1 cellular context compared by ENCODE assay signal in the genomic region with DNA sequence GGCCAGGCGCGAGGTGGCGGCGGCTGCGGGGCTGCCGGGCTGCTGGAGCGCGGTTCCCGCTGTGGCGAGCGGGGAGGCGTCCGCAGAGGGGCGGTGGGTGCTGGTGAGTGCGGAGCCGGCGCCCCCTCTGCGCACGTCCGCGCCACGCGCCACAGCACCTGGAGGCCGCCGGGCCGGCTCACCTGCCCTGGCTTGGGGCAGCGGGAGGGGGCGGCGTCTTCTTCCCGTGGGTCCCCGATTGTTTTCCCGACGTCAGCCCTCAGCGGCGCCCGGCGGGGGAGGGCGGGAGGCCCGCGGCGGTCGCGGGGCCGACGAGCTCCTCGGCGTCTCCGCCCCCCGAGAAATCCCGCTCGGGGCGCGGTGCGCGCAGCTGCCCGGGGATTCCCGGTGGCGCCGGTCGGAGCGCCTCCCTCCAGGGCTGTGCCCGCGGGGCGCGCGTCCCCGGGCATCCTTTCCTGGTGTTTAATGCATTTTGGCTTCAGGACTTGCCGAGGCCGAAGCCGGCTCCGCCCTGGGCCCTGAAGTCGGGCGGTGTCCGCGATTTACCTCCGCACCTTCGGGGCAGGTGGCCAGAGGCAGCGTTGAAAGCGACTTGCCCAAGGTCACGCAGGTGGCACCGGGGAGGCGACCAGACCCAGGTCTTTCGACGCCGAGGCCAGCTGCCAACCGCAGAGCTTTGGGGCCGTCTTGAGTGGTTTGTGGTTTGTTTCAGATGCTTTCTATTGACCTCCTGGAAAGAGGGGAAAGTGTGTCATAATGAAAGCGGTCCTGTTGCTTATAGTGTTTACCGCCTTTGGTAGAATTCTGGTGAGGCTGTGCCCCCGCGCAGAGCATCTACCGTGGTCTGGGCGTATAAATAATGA.
TF ChIP-seq lines count a peak whose summit lies in the region.

No MANE protein-coding gene starts in this region.

TF ChIP-seq in HepG2, 621 proteins besides CTCF, POLR2A, EP300 and RAD21 (continued from another document and continues in another):
- TF ChIP-seq PHF20 (CRISPR knock-in tag; IDR thresholded peaks at IDR 0.05) (no peak), ATF7-NPFF (CRISPR knock-in tag; IDR thresholded peaks at IDR 0.05; ENCODE audit: low read depth) (peak; percentile 54; the same call in 1 of the 2 replicates), ZNF556 (CRISPR knock-in tag; IDR thresholded peaks at IDR 0.05; ENCODE audit: borderline replicate concordance) (0 out of 2 replicates have a peak, but pooled peaks have one; percentile 18), ZNF619 (CRISPR knock-in tag; IDR thresholded peaks at IDR 0.05) (no peak), CAMTA2 (CRISPR knock-in tag; IDR thresholded peaks at IDR 0.05; ENCODE audit: borderline replicate concordance) (no peak), BHLHE40 (IDR thresholded peaks at IDR 0.05; ENCODE audit: low read length) (no peak), SRSF4 (IDR thresholded peaks at IDR 0.05; ENCODE audit: low read depth, low read length, poor library complexity, severe bottlenecking) (no peak), FOXK1 (CRISPR knock-in tag; IDR thresholded peaks at IDR 0.05; ENCODE audit: borderline replicate concordance, low read depth) (no peak; the same call in 1 of the 2 replicates), ZEB1 (IDR thresholded peaks at IDR 0.05; ENCODE audit: insufficient replicate concordance, low read depth) (no peak), MAZ (IDR thresholded peaks at IDR 0.05; ENCODE audit: borderline replicate concordance, low read depth, low read length) (peak; percentile 64), MAZ (CRISPR knock-in tag; IDR thresholded peaks at IDR 0.05; ENCODE audit: low read depth) (peak; percentile 64; the same call in 1 of the 2 replicates), ZNF788 (CRISPR knock-in tag; IDR thresholded peaks at IDR 0.05; ENCODE audit: borderline replicate concordance) (peak; percentile 56; the same call in 1 of the 2 replicates), RBM22 (optimal IDR thresholded peaks at IDR 0.05; ENCODE audit: low read length) (no peak), KLF12 (CRISPR knock-in tag; IDR thresholded peaks at IDR 0.05; ENCODE audit: borderline replicate concordance) (no peak), RELA (CRISPR knock-in tag; IDR thresholded peaks at IDR 0.05) (no peak), SMAD9 (CRISPR knock-in tag; IDR thresholded peaks at IDR 0.05) (no peak), ZNF530 (CRISPR knock-in tag; IDR thresholded peaks at IDR 0.05; ENCODE audit: low read depth) (no peak), KLF11 (CRISPR knock-in tag; IDR thresholded peaks at IDR 0.05) (no peak; the same call in 1 of the 2 replicates), ZNF30 (CRISPR knock-in tag; IDR thresholded peaks at IDR 0.05) (no peak), ZNF430 (CRISPR knock-in tag; IDR thresholded peaks at IDR 0.05) (no peak), NR2F1 (CRISPR knock-in tag; IDR thresholded peaks at IDR 0.05) (no peak), CBX5 (CRISPR knock-in tag; IDR thresholded peaks at IDR 0.05; ENCODE audit: borderline replicate concordance) (no peak)
- TF ChIP-seq, protein P1, sequence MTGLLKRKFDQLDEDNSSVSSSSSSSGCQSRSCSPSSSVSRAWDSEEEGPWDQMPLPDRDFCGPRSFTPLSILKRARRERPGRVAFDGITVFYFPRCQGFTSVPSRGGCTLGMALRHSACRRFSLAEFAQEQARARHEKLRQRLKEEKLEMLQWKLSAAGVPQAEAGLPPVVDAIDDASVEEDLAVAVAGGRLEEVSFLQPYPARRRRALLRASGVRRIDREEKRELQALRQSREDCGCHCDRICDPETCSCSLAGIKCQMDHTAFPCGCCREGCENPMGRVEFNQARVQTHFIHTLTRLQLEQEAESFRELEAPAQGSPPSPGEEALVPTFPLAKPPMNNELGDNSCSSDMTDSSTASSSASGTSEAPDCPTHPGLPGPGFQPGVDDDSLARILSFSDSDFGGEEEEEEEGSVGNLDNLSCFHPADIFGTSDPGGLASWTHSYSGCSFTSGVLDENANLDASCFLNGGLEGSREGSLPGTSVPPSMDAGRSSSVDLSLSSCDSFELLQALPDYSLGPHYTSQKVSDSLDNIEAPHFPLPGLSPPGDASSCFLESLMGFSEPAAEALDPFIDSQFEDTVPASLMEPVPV (CRISPR knock-in tag; IDR thresholded peaks at IDR 0.05) = no peak
- TF ChIP-seq, protein P2, sequence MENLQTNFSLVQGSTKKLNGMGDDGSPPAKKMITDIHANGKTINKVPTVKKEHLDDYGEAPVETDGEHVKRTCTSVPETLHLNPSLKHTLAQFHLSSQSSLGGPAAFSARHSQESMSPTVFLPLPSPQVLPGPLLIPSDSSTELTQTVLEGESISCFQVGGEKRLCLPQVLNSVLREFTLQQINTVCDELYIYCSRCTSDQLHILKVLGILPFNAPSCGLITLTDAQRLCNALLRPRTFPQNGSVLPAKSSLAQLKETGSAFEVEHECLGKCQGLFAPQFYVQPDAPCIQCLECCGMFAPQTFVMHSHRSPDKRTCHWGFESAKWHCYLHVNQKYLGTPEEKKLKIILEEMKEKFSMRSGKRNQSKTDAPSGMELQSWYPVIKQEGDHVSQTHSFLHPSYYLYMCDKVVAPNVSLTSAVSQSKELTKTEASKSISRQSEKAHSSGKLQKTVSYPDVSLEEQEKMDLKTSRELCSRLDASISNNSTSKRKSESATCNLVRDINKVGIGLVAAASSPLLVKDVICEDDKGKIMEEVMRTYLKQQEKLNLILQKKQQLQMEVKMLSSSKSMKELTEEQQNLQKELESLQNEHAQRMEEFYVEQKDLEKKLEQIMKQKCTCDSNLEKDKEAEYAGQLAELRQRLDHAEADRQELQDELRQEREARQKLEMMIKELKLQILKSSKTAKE (CRISPR knock-in tag; IDR thresholded peaks at IDR 0.05; ENCODE audit: borderline replicate concordance) = no peak; the same call in 1 of the 2 replicates
- TF ChIP-seq, protein P3, sequence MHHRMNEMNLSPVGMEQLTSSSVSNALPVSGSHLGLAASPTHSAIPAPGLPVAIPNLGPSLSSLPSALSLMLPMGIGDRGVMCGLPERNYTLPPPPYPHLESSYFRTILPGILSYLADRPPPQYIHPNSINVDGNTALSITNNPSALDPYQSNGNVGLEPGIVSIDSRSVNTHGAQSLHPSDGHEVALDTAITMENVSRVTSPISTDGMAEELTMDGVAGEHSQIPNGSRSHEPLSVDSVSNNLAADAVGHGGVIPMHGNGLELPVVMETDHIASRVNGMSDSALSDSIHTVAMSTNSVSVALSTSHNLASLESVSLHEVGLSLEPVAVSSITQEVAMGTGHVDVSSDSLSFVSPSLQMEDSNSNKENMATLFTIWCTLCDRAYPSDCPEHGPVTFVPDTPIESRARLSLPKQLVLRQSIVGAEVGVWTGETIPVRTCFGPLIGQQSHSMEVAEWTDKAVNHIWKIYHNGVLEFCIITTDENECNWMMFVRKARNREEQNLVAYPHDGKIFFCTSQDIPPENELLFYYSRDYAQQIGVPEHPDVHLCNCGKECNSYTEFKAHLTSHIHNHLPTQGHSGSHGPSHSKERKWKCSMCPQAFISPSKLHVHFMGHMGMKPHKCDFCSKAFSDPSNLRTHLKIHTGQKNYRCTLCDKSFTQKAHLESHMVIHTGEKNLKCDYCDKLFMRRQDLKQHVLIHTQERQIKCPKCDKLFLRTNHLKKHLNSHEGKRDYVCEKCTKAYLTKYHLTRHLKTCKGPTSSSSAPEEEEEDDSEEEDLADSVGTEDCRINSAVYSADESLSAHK (CRISPR knock-in tag; IDR thresholded peaks at IDR 0.05; ENCODE audit: borderline replicate concordance) = no peak
- TF ChIP-seq, protein P4, sequence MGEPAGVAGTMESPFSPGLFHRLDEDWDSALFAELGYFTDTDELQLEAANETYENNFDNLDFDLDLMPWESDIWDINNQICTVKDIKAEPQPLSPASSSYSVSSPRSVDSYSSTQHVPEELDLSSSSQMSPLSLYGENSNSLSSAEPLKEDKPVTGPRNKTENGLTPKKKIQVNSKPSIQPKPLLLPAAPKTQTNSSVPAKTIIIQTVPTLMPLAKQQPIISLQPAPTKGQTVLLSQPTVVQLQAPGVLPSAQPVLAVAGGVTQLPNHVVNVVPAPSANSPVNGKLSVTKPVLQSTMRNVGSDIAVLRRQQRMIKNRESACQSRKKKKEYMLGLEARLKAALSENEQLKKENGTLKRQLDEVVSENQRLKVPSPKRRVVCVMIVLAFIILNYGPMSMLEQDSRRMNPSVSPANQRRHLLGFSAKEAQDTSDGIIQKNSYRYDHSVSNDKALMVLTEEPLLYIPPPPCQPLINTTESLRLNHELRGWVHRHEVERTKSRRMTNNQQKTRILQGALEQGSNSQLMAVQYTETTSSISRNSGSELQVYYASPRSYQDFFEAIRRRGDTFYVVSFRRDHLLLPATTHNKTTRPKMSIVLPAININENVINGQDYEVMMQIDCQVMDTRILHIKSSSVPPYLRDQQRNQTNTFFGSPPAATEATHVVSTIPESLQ (CRISPR knock-in tag; conservative IDR thresholded peaks at IDR 0.05) = no peak
- TF ChIP-seq, protein P5, sequence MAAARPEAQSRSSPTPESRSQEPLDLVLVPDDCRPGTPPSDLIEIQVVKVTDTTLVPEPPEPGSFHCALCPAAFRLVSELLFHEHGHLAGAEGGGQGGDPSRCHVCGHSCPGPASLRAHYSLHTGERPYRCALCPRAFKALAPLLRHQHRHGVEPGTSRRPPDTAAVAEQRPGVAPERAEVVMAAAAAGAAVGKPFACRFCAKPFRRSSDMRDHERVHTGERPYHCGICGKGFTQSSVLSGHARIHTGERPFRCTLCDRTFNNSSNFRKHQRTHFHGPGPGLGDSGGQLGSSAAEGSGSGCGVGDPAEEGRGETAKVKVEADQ (CRISPR knock-in tag; IDR thresholded peaks at IDR 0.05; ENCODE audit: borderline replicate concordance) = no peak
- TF ChIP-seq, protein P6, sequence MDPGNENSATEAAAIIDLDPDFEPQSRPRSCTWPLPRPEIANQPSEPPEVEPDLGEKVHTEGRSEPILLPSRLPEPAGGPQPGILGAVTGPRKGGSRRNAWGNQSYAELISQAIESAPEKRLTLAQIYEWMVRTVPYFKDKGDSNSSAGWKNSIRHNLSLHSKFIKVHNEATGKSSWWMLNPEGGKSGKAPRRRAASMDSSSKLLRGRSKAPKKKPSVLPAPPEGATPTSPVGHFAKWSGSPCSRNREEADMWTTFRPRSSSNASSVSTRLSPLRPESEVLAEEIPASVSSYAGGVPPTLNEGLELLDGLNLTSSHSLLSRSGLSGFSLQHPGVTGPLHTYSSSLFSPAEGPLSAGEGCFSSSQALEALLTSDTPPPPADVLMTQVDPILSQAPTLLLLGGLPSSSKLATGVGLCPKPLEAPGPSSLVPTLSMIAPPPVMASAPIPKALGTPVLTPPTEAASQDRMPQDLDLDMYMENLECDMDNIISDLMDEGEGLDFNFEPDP (CRISPR knock-in tag; conservative IDR thresholded peaks at IDR 0.05) = no peak
- TF ChIP-seq, protein P7, sequence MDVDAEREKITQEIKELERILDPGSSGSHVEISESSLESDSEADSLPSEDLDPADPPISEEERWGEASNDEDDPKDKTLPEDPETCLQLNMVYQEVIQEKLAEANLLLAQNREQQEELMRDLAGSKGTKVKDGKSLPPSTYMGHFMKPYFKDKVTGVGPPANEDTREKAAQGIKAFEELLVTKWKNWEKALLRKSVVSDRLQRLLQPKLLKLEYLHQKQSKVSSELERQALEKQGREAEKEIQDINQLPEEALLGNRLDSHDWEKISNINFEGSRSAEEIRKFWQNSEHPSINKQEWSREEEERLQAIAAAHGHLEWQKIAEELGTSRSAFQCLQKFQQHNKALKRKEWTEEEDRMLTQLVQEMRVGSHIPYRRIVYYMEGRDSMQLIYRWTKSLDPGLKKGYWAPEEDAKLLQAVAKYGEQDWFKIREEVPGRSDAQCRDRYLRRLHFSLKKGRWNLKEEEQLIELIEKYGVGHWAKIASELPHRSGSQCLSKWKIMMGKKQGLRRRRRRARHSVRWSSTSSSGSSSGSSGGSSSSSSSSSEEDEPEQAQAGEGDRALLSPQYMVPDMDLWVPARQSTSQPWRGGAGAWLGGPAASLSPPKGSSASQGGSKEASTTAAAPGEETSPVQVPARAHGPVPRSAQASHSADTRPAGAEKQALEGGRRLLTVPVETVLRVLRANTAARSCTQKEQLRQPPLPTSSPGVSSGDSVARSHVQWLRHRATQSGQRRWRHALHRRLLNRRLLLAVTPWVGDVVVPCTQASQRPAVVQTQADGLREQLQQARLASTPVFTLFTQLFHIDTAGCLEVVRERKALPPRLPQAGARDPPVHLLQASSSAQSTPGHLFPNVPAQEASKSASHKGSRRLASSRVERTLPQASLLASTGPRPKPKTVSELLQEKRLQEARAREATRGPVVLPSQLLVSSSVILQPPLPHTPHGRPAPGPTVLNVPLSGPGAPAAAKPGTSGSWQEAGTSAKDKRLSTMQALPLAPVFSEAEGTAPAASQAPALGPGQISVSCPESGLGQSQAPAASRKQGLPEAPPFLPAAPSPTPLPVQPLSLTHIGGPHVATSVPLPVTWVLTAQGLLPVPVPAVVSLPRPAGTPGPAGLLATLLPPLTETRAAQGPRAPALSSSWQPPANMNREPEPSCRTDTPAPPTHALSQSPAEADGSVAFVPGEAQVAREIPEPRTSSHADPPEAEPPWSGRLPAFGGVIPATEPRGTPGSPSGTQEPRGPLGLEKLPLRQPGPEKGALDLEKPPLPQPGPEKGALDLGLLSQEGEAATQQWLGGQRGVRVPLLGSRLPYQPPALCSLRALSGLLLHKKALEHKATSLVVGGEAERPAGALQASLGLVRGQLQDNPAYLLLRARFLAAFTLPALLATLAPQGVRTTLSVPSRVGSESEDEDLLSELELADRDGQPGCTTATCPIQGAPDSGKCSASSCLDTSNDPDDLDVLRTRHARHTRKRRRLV (CRISPR knock-in tag; IDR thresholded peaks at IDR 0.05) = no peak
- TF ChIP-seq, protein P8, sequence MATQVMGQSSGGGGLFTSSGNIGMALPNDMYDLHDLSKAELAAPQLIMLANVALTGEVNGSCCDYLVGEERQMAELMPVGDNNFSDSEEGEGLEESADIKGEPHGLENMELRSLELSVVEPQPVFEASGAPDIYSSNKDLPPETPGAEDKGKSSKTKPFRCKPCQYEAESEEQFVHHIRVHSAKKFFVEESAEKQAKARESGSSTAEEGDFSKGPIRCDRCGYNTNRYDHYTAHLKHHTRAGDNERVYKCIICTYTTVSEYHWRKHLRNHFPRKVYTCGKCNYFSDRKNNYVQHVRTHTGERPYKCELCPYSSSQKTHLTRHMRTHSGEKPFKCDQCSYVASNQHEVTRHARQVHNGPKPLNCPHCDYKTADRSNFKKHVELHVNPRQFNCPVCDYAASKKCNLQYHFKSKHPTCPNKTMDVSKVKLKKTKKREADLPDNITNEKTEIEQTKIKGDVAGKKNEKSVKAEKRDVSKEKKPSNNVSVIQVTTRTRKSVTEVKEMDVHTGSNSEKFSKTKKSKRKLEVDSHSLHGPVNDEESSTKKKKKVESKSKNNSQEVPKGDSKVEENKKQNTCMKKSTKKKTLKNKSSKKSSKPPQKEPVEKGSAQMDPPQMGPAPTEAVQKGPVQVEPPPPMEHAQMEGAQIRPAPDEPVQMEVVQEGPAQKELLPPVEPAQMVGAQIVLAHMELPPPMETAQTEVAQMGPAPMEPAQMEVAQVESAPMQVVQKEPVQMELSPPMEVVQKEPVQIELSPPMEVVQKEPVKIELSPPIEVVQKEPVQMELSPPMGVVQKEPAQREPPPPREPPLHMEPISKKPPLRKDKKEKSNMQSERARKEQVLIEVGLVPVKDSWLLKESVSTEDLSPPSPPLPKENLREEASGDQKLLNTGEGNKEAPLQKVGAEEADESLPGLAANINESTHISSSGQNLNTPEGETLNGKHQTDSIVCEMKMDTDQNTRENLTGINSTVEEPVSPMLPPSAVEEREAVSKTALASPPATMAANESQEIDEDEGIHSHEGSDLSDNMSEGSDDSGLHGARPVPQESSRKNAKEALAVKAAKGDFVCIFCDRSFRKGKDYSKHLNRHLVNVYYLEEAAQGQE (IDR thresholded peaks at IDR 0.05; ENCODE audit: borderline replicate concordance in 1 of 2, low read depth in 1 of 2, low read length in 2 of 2) = no peak
